13 cellular contexts compared by ENCODE assay signal in genomic region chr6:27679968-27680694, GRCh38.
A peak's percentile ranks its signal among the peaks of the same experiment; 100 is the strongest.
DNase-seq lines count a peak whose midpoint lies in the region; ATAC-seq and TF ChIP-seq lines count a peak whose summit lies in the region.
"Had no signal": no experiment of that assay in that cellular context is flagged by ENCODE, and none has a peak within 500 bp of the region (broad histone marks: within the 10 kb centered on the region; RNA-seq: fewer than 3 reads in every experiment).

No MANE protein-coding gene starts in this region.

- no peak for DNase-seq in activated naive CD8-positive, alpha-beta T cell treated with anti-CD3 and anti-CD28 coated beads, Interleukin-2, amount 50 U/mL, for 24 hours
- DNase-seq in sciatic nerve (ENCODE audit: low spot score): no peak
- no peak for DNase-seq in gastrocnemius medialis
- DNase-seq: effector memory CD4-positive, alpha-beta T cell; left cardiac atrium; MM.1S; right cardiac atrium had no signal

- ATAC-seq in GM21717 (IDR thresholded peaks at IDR 0.05; ENCODE audit: unreplicated experiment) (peak; percentile 13), sciatic nerve (no peak), HG03095 (IDR thresholded peaks at IDR 0.05; ENCODE audit: unreplicated experiment) (no peak), gastrocnemius medialis (no peak), GM18520 (IDR thresholded peaks at IDR 0.05; ENCODE audit: unreplicated experiment) (no peak)
- no peak for ATAC-seq in activated naive CD8-positive, alpha-beta T cell treated with anti-CD3 and anti-CD28 coated beads, Interleukin-2, amount 50 U/mL, for 24 hours
- ATAC-seq: left cardiac atrium, right cardiac atrium had no signal

- in situ Hi-C loops in gastrocnemius medialis (cut with MboI; ENCODE audit: low sequenced_read_pairs in 4 of 4): no loop called here

- TF ChIP-seq CTCF in gastrocnemius medialis (IDR thresholded peaks at IDR 0.05 in 4 of 5, conservative IDR thresholded peaks at IDR 0.05 in 1 of 5): no peak

- H3K27me3 Mint-ChIP-seq in activated naive CD8-positive, alpha-beta T cell treated with anti-CD3 and anti-CD28 coated beads, Interleukin-2, amount 50 U/mL, for 24 hours: peaks cover 75% of the 10 kb centered on the region

- peaks cover 23% of the 10 kb centered on the region for H3K9me3 Mint-ChIP-seq in activated naive CD8-positive, alpha-beta T cell treated with anti-CD3 and anti-CD28 coated beads, Interleukin-2, amount 50 U/mL, for 24 hours

- H3K4me3 ChIP-seq in ACC112 (ENCODE audit: low read depth, low read length) (peak overlapping the region; percentile 41), iPS-18c (ENCODE audit: insufficient read depth, low read depth, low read length) (peak overlapping the region; percentile 53), gastrocnemius medialis (no peak overlapping the region)
- H3K4me3 ChIP-seq: BLaER1 treated with 17β-estradiol and CSF1 and Interleukin-3, amounts not matched to agents 10 nM and 100 nM had no signal

- no peaks in the 10 kb centered on the region for H3K36me3 ChIP-seq in ACC112 (ENCODE audit: insufficient read depth, low read length)
- no peaks in the 10 kb centered on the region for H3K36me3 ChIP-seq in gastrocnemius medialis
- H3K36me3 ChIP-seq: BLaER1 treated with 17β-estradiol and CSF1 and Interleukin-3, amounts not matched to agents 10 nM and 100 nM had no signal

- H3K4me1 ChIP-seq in ACC112 (ENCODE audit: control insufficient read depth, insufficient read depth, low read length, unreplicated experiment) (no peaks in the 10 kb centered on the region), gastrocnemius medialis (no peaks in the 10 kb centered on the region)

- H3K79me2 ChIP-seq in ACC112 (ENCODE audit: control insufficient read depth, insufficient read depth, low read length, unreplicated experiment): no peaks in the 10 kb centered on the region

- H3K27ac Mint-ChIP-seq in activated naive CD8-positive, alpha-beta T cell treated with anti-CD3 and anti-CD28 coated beads, Interleukin-2, amount 50 U/mL, for 24 hours: no peak overlapping the region

- H3K27me3 ChIP-seq in ACC112 (ENCODE audit: insufficient read depth, low read length) (peaks cover 51% of the 10 kb centered on the region), gastrocnemius medialis (peaks cover 43 to 62% (median 57%) of the 10 kb centered on the region in 3 donors)

- H3K27ac ChIP-seq in ACC112 (ENCODE audit: low read depth, low read length): no peak overlapping the region
- no peak overlapping the region for H3K27ac ChIP-seq in gastrocnemius medialis
- H3K27ac ChIP-seq: BLaER1 treated with 17β-estradiol and CSF1 and Interleukin-3, amounts not matched to agents 10 nM and 100 nM had no signal

- peak overlapping the region; percentile 49 for H3K4me3 Mint-ChIP-seq in activated naive CD8-positive, alpha-beta T cell treated with anti-CD3 and anti-CD28 coated beads, Interleukin-2, amount 50 U/mL, for 24 hours

- TF ChIP-seq POLR2A in gastrocnemius medialis (IDR thresholded peaks at IDR 0.05): no peak

- no peak overlapping the region for H2AFZ ChIP-seq in ACC112 (ENCODE audit: low read length, unreplicated experiment)

- H3K36me3 Mint-ChIP-seq in activated naive CD8-positive, alpha-beta T cell treated with anti-CD3 and anti-CD28 coated beads, Interleukin-2, amount 50 U/mL, for 24 hours (ENCODE audit: low read depth): peaks cover 12% of the 10 kb centered on the region

- H3K4me1 Mint-ChIP-seq in activated naive CD8-positive, alpha-beta T cell treated with anti-CD3 and anti-CD28 coated beads, Interleukin-2, amount 50 U/mL, for 24 hours: peaks cover 14% of the 10 kb centered on the region

- H3K9me3 ChIP-seq in iPS-18c (ENCODE audit: control insufficient read depth, insufficient read depth, low read length) (peaks cover 3% of the 10 kb centered on the region), gastrocnemius medialis (no peaks in the 10 kb centered on the region)

- intact Hi-C loops in sciatic nerve (cut with DNase I): no loop called here
- intact Hi-C loops in gastrocnemius medialis (cut with DNase I; ENCODE audit: low total_unique reads): no loop called here

Comparison
In these comparisons a context has a peak if more than half of its experiments do, and no peak if none do; other contexts are left out.
1. H3K4me3 ChIP-seq: peak in ACC112 (single experiment) and iPS-18c (single experiment); none in gastrocnemius medialis (0 of 4).